15 cellular contexts compared by ENCODE assay signal in the genomic region with DNA sequence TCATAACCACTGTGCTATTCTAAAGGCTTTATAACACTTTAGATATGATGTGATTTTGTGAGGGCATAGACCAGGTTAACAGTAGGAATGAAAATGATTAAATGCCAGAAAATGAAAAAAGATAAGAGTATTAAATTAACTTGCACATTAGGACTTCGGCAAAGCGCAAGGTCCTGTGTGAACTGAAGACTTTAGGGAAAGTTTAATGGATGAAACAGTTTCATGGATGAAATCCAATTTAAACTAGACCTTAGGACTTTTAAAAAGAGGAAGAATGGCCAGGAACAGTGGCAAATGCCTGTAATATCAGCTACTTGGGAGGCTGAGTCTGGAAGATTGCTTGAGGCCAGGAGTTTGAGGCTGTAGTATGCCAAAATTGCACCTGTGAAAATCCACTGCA. TPM values are rescaled to one million over a fixed set of nuclear protein-coding genes. Genes with fewer than 3 reads are reported as not detected.
DNase-seq lines count a peak whose midpoint lies in the region; ATAC-seq, FAIRE-seq and TF ChIP-seq lines count a peak whose summit lies in the region.
"Had no signal": no experiment of that assay in that cellular context is flagged by ENCODE, and none has a peak within 500 bp of the region (broad histone marks: within the 10 kb centered on the region; RNA-seq: fewer than 3 reads in every experiment).

No MANE protein-coding gene starts in this region.

- peaks cover 62% of the 10 kb centered on the region for H3K4me1 ChIP-seq in HepG2 (ENCODE audit: insufficient read depth, low read length)

- H3K27ac ChIP-seq in HepG2 (ENCODE audit: extremely low read length, insufficient read depth, low read length) (no peak overlapping the region), WERI-Rb-1 (no peak overlapping the region)
- H3K27ac ChIP-seq: RWPE1 had no signal

- TF ChIP-seq POLR2A in HepG2 (IDR thresholded peaks at IDR 0.05; ENCODE audit: insufficient read depth in 1 of 2, low read depth in 2 of 2, low read length in 2 of 2), result no peak

- 0 out of 2 replicates have a peak overlapping the region, but pooled peaks have one; percentile 23 for H3K4me2 ChIP-seq in HepG2 (ENCODE audit: low read depth, low read length)

- in situ Hi-C loops in HepG2 (cut with HindIII; ENCODE audit: extremely low pct_ligation_motif_present, low pct_unique_long_range_greater_than_20kb), result no loop called here

- TF ChIP-seq RAD21 in HepG2 (CRISPR knock-in tag; IDR thresholded peaks at IDR 0.05), result no peak

- H3K36me3 ChIP-seq in HepG2 (replicated peaks in 1 of 2; ENCODE audit: control insufficient read depth in 1 of 2, insufficient read depth in 2 of 2, low read length in 2 of 2) (peaks cover 3 to 22% of the 10 kb centered on the region in 2 experiments; a peak in 4 of 5 replicates), WERI-Rb-1 (peaks cover 38% of the 10 kb centered on the region)

- H3K27me3 ChIP-seq in HepG2 (ENCODE audit: control insufficient read depth in 1 of 2, insufficient read depth in 2 of 2, low read length in 2 of 2) (no peaks in the 10 kb centered on the region), WERI-Rb-1 (ENCODE audit: insufficient read depth, low read depth, severe bottlenecking) (no peaks in the 10 kb centered on the region)

- no peaks in the 10 kb centered on the region for H3K36me3 Mint-ChIP-seq in natural killer cell
- peaks cover 6% of the 10 kb centered on the region for H3K36me3 Mint-ChIP-seq in natural killer cell treated with Interleukin-12 subunit alpha and Interleukin-12 subunit beta and Interleukin-15 and Interleukin-18, amount 100 ng/mL, for 72 hours
- peaks cover 14% of the 10 kb centered on the region for H3K36me3 Mint-ChIP-seq in osteocyte (ENCODE audit: unreplicated experiment)

- 97% methylated on average over 2 of the region's 2 CpGs for WGBS in HepG2 (ENCODE audit: low lambda C conversion rate)

- peaks cover 32% of the 10 kb centered on the region for H4K20me1 ChIP-seq in HepG2 (ENCODE audit: insufficient read depth, low read length)

- H3K4me1 Mint-ChIP-seq in natural killer cell, result peaks cover 50 to 53% of the 10 kb centered on the region in 2 donors
- H3K4me1 Mint-ChIP-seq in natural killer cell treated with Interleukin-12 subunit alpha and Interleukin-12 subunit beta and Interleukin-15 and Interleukin-18, amount 100 ng/mL, for 72 hours (ENCODE audit: low read depth in 2 of 2), result peaks cover 37% of the 10 kb centered on the region in 2 donors
- H3K4me1 Mint-ChIP-seq in osteocyte (ENCODE audit: unreplicated experiment), result peaks cover 20% of the 10 kb centered on the region

- DNase-seq in natural killer cell (no peak), HepG2 (ENCODE audit: low spot score) (no peak), osteocyte (ENCODE audit: extremely low spot score, unreplicated experiment) (no peak), cerebellar cortex (ENCODE audit: low spot score) (no peak), WERI-Rb-1 (no peak)
- no peak for DNase-seq in natural killer cell treated with Interleukin-12 subunit alpha and Interleukin-12 subunit beta and Interleukin-15 and Interleukin-18, amount 100 ng/mL, for 72 hours (ENCODE audit: low spot score)
- DNase-seq: NCI-H1105, NCI-H1694, NCI-H748 treated with DMSO at 0.1 percent for 48 hours, SIG-M5 had no signal

- peak overlapping the region; percentile 2 to 18 for H3K27ac Mint-ChIP-seq in natural killer cell
- H3K27ac Mint-ChIP-seq in natural killer cell treated with Interleukin-12 subunit alpha and Interleukin-12 subunit beta and Interleukin-15 and Interleukin-18, amount 100 ng/mL, for 72 hours, result no peak overlapping the region
- peak overlapping the region; percentile 0 for H3K27ac Mint-ChIP-seq in osteocyte (ENCODE audit: unreplicated experiment)
- H3K27ac Mint-ChIP-seq: B cell had no signal

- BruUV-seq in HepG2 (replicated peaks; lab: Mats Ljungman, UMichigan), result TSS peak; percentile 31

- H3K27me3 Mint-ChIP-seq in natural killer cell (ENCODE audit: low read depth in 2 of 2) (no peaks in the 10 kb centered on the region), osteocyte (ENCODE audit: unreplicated experiment) (no peaks in the 10 kb centered on the region)
- no peaks in the 10 kb centered on the region for H3K27me3 Mint-ChIP-seq in natural killer cell treated with Interleukin-12 subunit alpha and Interleukin-12 subunit beta and Interleukin-15 and Interleukin-18, amount 100 ng/mL, for 72 hours
- H3K27me3 Mint-ChIP-seq: B cell had no signal

- ATAC-seq in natural killer cell (no peak), SK-N-SH treated with all-trans-retinoic acid at 6 μM for 48 hours (no peak), HepG2 (no peak), HG03175 (IDR thresholded peaks at IDR 0.05; ENCODE audit: unreplicated experiment) (no peak)
- ATAC-seq in natural killer cell treated with Interleukin-12 subunit alpha and Interleukin-12 subunit beta and Interleukin-15 and Interleukin-18, amount 100 ng/mL, for 72 hours, result no peak

- H3K4me3 Mint-ChIP-seq in natural killer cell (no peak overlapping the region), osteocyte (ENCODE audit: unreplicated experiment) (no peak overlapping the region)
- H3K4me3 Mint-ChIP-seq in natural killer cell treated with Interleukin-12 subunit alpha and Interleukin-12 subunit beta and Interleukin-15 and Interleukin-18, amount 100 ng/mL, for 72 hours, result no peak overlapping the region
- H3K4me3 Mint-ChIP-seq: B cell had no signal

- H3K9me3 ChIP-seq in HepG2 (ENCODE audit: low read length), result no peaks in the 10 kb centered on the region
- no peaks in the 10 kb centered on the region for H3K9me3 ChIP-seq in WERI-Rb-1 (ENCODE audit: severe bottlenecking)

- POLR2A ChIA-PET in HepG2 (lab: Yijun Ruan, JAX), result interaction anchor here (0.9 kb wide), 1 partner anchor 9 kb away, joined by 3 read pairs; a partner anchor contains a TSS

- no peak for FAIRE-seq in HepG2 (lab: Jason Lieb, UNC)
- FAIRE-seq: D721Med had no signal

- H3K9ac ChIP-seq in HepG2 (ENCODE audit: insufficient read depth, low read depth, low read length), result no peak overlapping the region

- TF ChIP-seq EP300 in HepG2 (IDR thresholded peaks at IDR 0.05; ENCODE audit: low read depth in 2 of 2, low read length in 2 of 2) (no peak), HepG2 (CRISPR knock-in tag; IDR thresholded peaks at IDR 0.05; ENCODE audit: borderline replicate concordance) (no peak)

- no peaks in the 10 kb centered on the region for H3K9me3 Mint-ChIP-seq in natural killer cell
- no peaks in the 10 kb centered on the region for H3K9me3 Mint-ChIP-seq in natural killer cell treated with Interleukin-12 subunit alpha and Interleukin-12 subunit beta and Interleukin-15 and Interleukin-18, amount 100 ng/mL, for 72 hours
- H3K9me3 Mint-ChIP-seq in osteocyte (ENCODE audit: unreplicated experiment), result no peaks in the 10 kb centered on the region

- H2AFZ ChIP-seq in HepG2 (ENCODE audit: low read length), result no peak overlapping the region

- TF ChIP-seq CTCF in natural killer cell (IDR thresholded peaks at IDR 0.05), result no peak
- no peak for TF ChIP-seq CTCF in HepG2 (CRISPR knock-in tag; IDR thresholded peaks at IDR 0.05)
- TF ChIP-seq CTCF in osteocyte (IDR thresholded peaks at IDR 0.05), result no peak
- TF ChIP-seq CTCF in WERI-Rb-1 (IDR thresholded peaks at IDR 0.05; ENCODE audit: low read depth, low read length), result no peak

- H3K4me3 ChIP-seq in HepG2 (replicated peaks in 1 of 3; ENCODE audit: insufficient read depth in 1 of 3, low read depth in 2 of 3, low read length in 3 of 3) (no peak overlapping the region), WERI-Rb-1 (ENCODE audit: low read depth, low read length) (no peak overlapping the region)

- CTCF ChIA-PET in HepG2 (lab: Yijun Ruan, JAX; ENCODE audit: low intra/inter-chr PET ratio, low total read pairs), result no interaction called here

- intact Hi-C loops in natural killer cell (cut with micrococcal nuclease), result no loop called here
- intact Hi-C loops in HepG2 (cut with micrococcal nuclease; ENCODE audit: unreplicated experiment), result no loop called here

- H3K79me2 ChIP-seq in HepG2 (ENCODE audit: insufficient read depth, low read length), result peaks cover 85% of the 10 kb centered on the region

TF ChIP-seq in SK-N-SH treated with all-trans-retinoic acid at 6 μM for 48 hours, 23 proteins besides CTCF, POLR2A, EP300 and RAD21:
- TF ChIP-seq ISL1 (CRISPR knock-in tag; IDR thresholded peaks at IDR 0.05), result peak; percentile 63
- TF ChIP-seq PPARA (CRISPR knock-in tag; IDR thresholded peaks at IDR 0.05; ENCODE audit: borderline replicate concordance), result no peak
- no peak for TF ChIP-seq ESRRG (CRISPR knock-in tag; IDR thresholded peaks at IDR 0.05)

TF ChIP-seq in HepG2, 621 proteins besides CTCF, POLR2A, EP300 and RAD21 (continues in another document):
- TF ChIP-seq BCL6 (CRISPR knock-in tag; IDR thresholded peaks at IDR 0.05), result no peak
- no peak for TF ChIP-seq ZNF629 (CRISPR knock-in tag; conservative IDR thresholded peaks at IDR 0.05)
- TF ChIP-seq SOX5 (CRISPR knock-in tag; IDR thresholded peaks at IDR 0.05; ENCODE audit: borderline replicate concordance), result no peak
- TF ChIP-seq HHEX (CRISPR knock-in tag; IDR thresholded peaks at IDR 0.05), result no peak

RNA-seq across cellular contexts. Expression of a gene that starts 8.7 kb away (rescaled TPM):
- 10 to 100 TPM; 79.4 to 98.6 (median 89.0) TPM for total RNA-seq in natural killer cell
- 100 to 1,000 TPM in 1 of 2 donors, 10 to 100 TPM in 1; 57.3 to 103 TPM for total RNA-seq in natural killer cell treated with Interleukin-12 subunit alpha and Interleukin-12 subunit beta and Interleukin-15 and Interleukin-18, amount 100 ng/mL, for 72 hours
- total RNA-seq in HepG2 (2016; rRNA removed; fragmentation: Illumina TruSeq; extraction: Trizol), result 48.3 and 61.3 TPM in 2 replicates
- 16.5 and 17.6 TPM in 2 replicates for total RNA-seq in HepG2 (2016; cell fraction: cytosol; rRNA removed; fragmentation: Illumina TruSeq; extraction: Trizol; ENCODE audit: low read depth)
- 50.5 and 56.8 TPM in 2 replicates for total RNA-seq in HepG2 (2016; cell fraction: insoluble cytoplasmic fraction; rRNA removed; fragmentation: Illumina TruSeq; extraction: Trizol)
- 26.6 and 29.2 TPM in 2 replicates for total RNA-seq in HepG2 (2016; cell fraction: membrane; rRNA removed; fragmentation: Illumina TruSeq; extraction: Trizol)
- total RNA-seq in HepG2 (2016; cell fraction: nucleus; rRNA removed; fragmentation: Illumina TruSeq; extraction: Trizol), result 55.6 and 65.7 TPM in 2 replicates
- polyA plus RNA-seq in HepG2 (2011; rRNA removed), result 23.2 and 24.0 TPM in 2 replicates
- 10.0 and 15.1 TPM in 2 replicates for polyA plus RNA-seq in HepG2 (2011; cell fraction: cytosol; rRNA removed)
- polyA plus RNA-seq in HepG2 (2011; cell fraction: nucleus; rRNA removed), result 21.3 and 27.5 TPM in 2 replicates
- 21.8 and 25.6 TPM in 2 replicates for polyA plus RNA-seq in HepG2 (2012)
- polyA plus RNA-seq in HepG2 (2016; cell fraction: cytosol; fragmentation: Illumina TruSeq; extraction: Trizol; ENCODE audit: low read depth), result 1.7 and 2.2 TPM in 2 replicates
- 40.5 and 40.7 TPM in 2 replicates for polyA plus RNA-seq in HepG2 (2016; cell fraction: insoluble cytoplasmic fraction; fragmentation: Illumina TruSeq; extraction: Trizol; ENCODE audit: low read depth)
- polyA plus RNA-seq in HepG2 (2016; cell fraction: membrane; fragmentation: Illumina TruSeq; extraction: Trizol; ENCODE audit: low read depth), result 10.4 and 10.5 TPM in 2 replicates
- 44.5 and 45.1 TPM in 2 replicates for polyA plus RNA-seq in HepG2 (2016; cell fraction: nucleus; fragmentation: Illumina TruSeq; extraction: Trizol; ENCODE audit: insufficient read depth, low read depth)
- polyA minus RNA-seq in HepG2 (2011; rRNA and poly(A)+ RNA removed; ENCODE audit: low replicate concordance), result 90.9 and 106 TPM in 2 replicates
- 36.1 and 37.0 TPM in 2 replicates for polyA minus RNA-seq in HepG2 (2011; cell fraction: cytosol; rRNA and poly(A)+ RNA removed)
- polyA minus RNA-seq in HepG2 (2011; cell fraction: nucleus; rRNA and poly(A)+ RNA removed), result 122 and 124 TPM in 2 replicates
- 69.8 and 71.5 TPM in 2 replicates for total RNA-seq in osteocyte

Comparison
In these comparisons a context has a peak if more than half of its experiments do, and no peak if none do; other contexts are left out.
1. H3K27ac Mint-ChIP-seq: peak in natural killer cell (2 of 2) and osteocyte (single experiment); none in natural killer cell treated with Interleukin-12 subunit alpha and Interleukin-12 subunit beta and Interleukin-15 and Interleukin-18, amount 100 ng/mL, for 72 hours (0 of 2).